16 cellular contexts compared by ENCODE assay signal in the genomic region with DNA sequence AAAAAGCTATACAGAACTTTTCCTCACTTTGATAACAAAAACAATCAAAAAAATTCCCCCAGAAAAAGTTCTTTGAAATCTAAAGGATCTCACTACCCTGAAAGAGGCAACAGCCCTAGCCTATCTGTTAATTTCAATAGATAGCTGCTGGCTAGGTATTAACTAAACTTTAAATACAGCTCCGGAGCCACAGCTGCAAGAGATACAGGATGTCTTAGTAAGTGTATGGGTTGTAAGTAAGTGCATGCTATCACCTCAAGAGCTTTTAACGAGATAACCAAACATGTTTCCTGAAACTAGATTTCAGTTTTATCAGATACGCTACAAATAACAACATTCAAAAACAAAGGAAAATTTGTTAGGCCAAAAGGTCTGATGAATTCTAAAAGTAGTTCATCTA.
A peak's percentile ranks its signal among the peaks of the same experiment; 100 is the strongest.
DNase-seq lines count a peak whose midpoint lies in the region; ATAC-seq, FAIRE-seq and TF ChIP-seq lines count a peak whose summit lies in the region.
"Had no signal": no experiment of that assay in that cellular context is flagged by ENCODE, and none has a peak within 500 bp of the region (broad histone marks: within the 10 kb centered on the region; RNA-seq: fewer than 3 reads in every experiment).

No MANE protein-coding gene starts in this region.

- H3K27ac Mint-ChIP-seq in activated T-helper 17 cell treated with anti-CD3 and anti-CD28 coated beads, Interleukin-2, amount 50 U/mL, for 72 hours = peak overlapping the region; percentile 91
- peak overlapping the region; percentile 52 for H3K27ac Mint-ChIP-seq in stimulated activated effector memory CD8-positive, alpha-beta T cell treated with anti-CD3 and anti-CD28 coated beads, Interleukin-12 subunit alpha, Interleukin-12 subunit beta, amount 100 ng/mL, for 72 hours
- H3K27ac Mint-ChIP-seq in mesothelial cell of epicardium = no peak overlapping the region

- no peak for ATAC-seq in activated T-cell treated with anti-CD3 and anti-CD28 coated beads, Interleukin-2, amount 50 U/mL, for 4 hours
- peak; percentile 37 for ATAC-seq in activated T-helper 17 cell treated with anti-CD3 and anti-CD28 coated beads, Interleukin-2, amount 50 U/mL, for 72 hours (replicated peaks)
- peak; percentile 47 for ATAC-seq in stimulated activated effector memory CD8-positive, alpha-beta T cell treated with anti-CD3 and anti-CD28 coated beads, Interleukin-12 subunit alpha, Interleukin-12 subunit beta, amount 100 ng/mL, for 72 hours
- ATAC-seq: sciatic nerve had no signal

- H3K27me3 Mint-ChIP-seq in activated T-cell treated with anti-CD3 and anti-CD28 coated beads, Interleukin-2, amount 50 U/mL, for 4 hours (ENCODE audit: low read depth) = no peaks in the 10 kb centered on the region
- H3K27me3 Mint-ChIP-seq in activated T-helper 17 cell treated with anti-CD3 and anti-CD28 coated beads, Interleukin-2, amount 50 U/mL, for 72 hours = no peaks in the 10 kb centered on the region
- H3K27me3 Mint-ChIP-seq in mesothelial cell of epicardium (ENCODE audit: low read depth) = no peaks in the 10 kb centered on the region

- FAIRE-seq in D721Med (lab: Jason Lieb, UNC) = no peak

- TF ChIP-seq CTCF in mesothelial cell of epicardium (IDR thresholded peaks at IDR 0.05; ENCODE audit: unreplicated experiment) (no peak), D721Med (IDR thresholded peaks at IDR 0.05; ENCODE audit: insufficient read depth, missing control alignments) (no peak)

- H3K4me3 Mint-ChIP-seq in activated T-cell treated with anti-CD3 and anti-CD28 coated beads, Interleukin-2, amount 50 U/mL, for 4 hours = peak overlapping the region; percentile 75
- H3K4me3 Mint-ChIP-seq in activated T-helper 17 cell treated with anti-CD3 and anti-CD28 coated beads, Interleukin-2, amount 50 U/mL, for 72 hours = peak overlapping the region; percentile 79
- H3K4me3 Mint-ChIP-seq in stimulated activated effector memory CD8-positive, alpha-beta T cell treated with anti-CD3 and anti-CD28 coated beads, Interleukin-12 subunit alpha, Interleukin-12 subunit beta, amount 100 ng/mL, for 72 hours = peak overlapping the region; percentile 27
- no peak overlapping the region for H3K4me3 Mint-ChIP-seq in mesothelial cell of epicardium

- no peaks in the 10 kb centered on the region for H3K9me3 Mint-ChIP-seq in activated T-cell treated with anti-CD3 and anti-CD28 coated beads, Interleukin-2, amount 50 U/mL, for 4 hours
- H3K9me3 Mint-ChIP-seq in activated T-helper 17 cell treated with anti-CD3 and anti-CD28 coated beads, Interleukin-2, amount 50 U/mL, for 72 hours = no peaks in the 10 kb centered on the region
- H3K9me3 Mint-ChIP-seq in stimulated activated effector memory CD8-positive, alpha-beta T cell treated with anti-CD3 and anti-CD28 coated beads, Interleukin-12 subunit alpha, Interleukin-12 subunit beta, amount 100 ng/mL, for 72 hours = no peaks in the 10 kb centered on the region
- no peaks in the 10 kb centered on the region for H3K9me3 Mint-ChIP-seq in mesothelial cell of epicardium

- peaks cover 11% of the 10 kb centered on the region for H3K36me3 Mint-ChIP-seq in activated T-cell treated with anti-CD3 and anti-CD28 coated beads, Interleukin-2, amount 50 U/mL, for 4 hours (ENCODE audit: insufficient read depth)
- peaks cover 11% of the 10 kb centered on the region for H3K36me3 Mint-ChIP-seq in activated T-helper 17 cell treated with anti-CD3 and anti-CD28 coated beads, Interleukin-2, amount 50 U/mL, for 72 hours (ENCODE audit: low read depth)
- H3K36me3 Mint-ChIP-seq in stimulated activated effector memory CD8-positive, alpha-beta T cell treated with anti-CD3 and anti-CD28 coated beads, Interleukin-12 subunit alpha, Interleukin-12 subunit beta, amount 100 ng/mL, for 72 hours = peaks cover 5% of the 10 kb centered on the region
- H3K36me3 Mint-ChIP-seq in mesothelial cell of epicardium = peaks cover 5% of the 10 kb centered on the region

- DNase-seq in activated T-cell treated with anti-CD3 and anti-CD28 coated beads, Interleukin-2, amount 50 U/mL, for 4 hours = no peak
- DNase-seq in activated T-cell treated with anti-CD3 and anti-CD28 coated beads for 4 hours (no peak), NCI-H69 (lab: John Stamatoyannopoulos, UW) (peak; percentile 58), mesothelial cell of epicardium (ENCODE audit: low spot score in 2 of 2, unreplicated experiment in 2 of 2) (no peak), D721Med (ENCODE audit: insufficient read length, low spot score) (no peak), NCI-H1930 (lab: John Stamatoyannopoulos, UW) (no peak)
- no peak for DNase-seq in stimulated activated effector memory CD8-positive, alpha-beta T cell treated with anti-CD3 and anti-CD28 coated beads, Interleukin-12 subunit alpha, Interleukin-12 subunit beta, amount 100 ng/mL, for 72 hours (ENCODE audit: low spot score in 2 of 2)
- DNase-seq: activated CD4-positive, alpha-beta T cell treated with anti-CD3 and anti-CD28 coated beads, Interleukin-2, amount 50 U/mL, for 4 hours; EL; left ventricle myocardium inferior; MG63; NCI-H187; NCI-H510A treated with DMSO at 0.1 percent for 48 hours; T-helper 9 cell had no signal

- peaks cover 42% of the 10 kb centered on the region for H3K4me1 Mint-ChIP-seq in activated T-cell treated with anti-CD3 and anti-CD28 coated beads, Interleukin-2, amount 50 U/mL, for 4 hours (ENCODE audit: low read depth)
- peaks cover 31% of the 10 kb centered on the region for H3K4me1 Mint-ChIP-seq in activated T-helper 17 cell treated with anti-CD3 and anti-CD28 coated beads, Interleukin-2, amount 50 U/mL, for 72 hours
- peaks cover 23% of the 10 kb centered on the region for H3K4me1 Mint-ChIP-seq in stimulated activated effector memory CD8-positive, alpha-beta T cell treated with anti-CD3 and anti-CD28 coated beads, Interleukin-12 subunit alpha, Interleukin-12 subunit beta, amount 100 ng/mL, for 72 hours
- H3K4me1 Mint-ChIP-seq in mesothelial cell of epicardium = peaks cover 22% of the 10 kb centered on the region

Comparison
In these comparisons a context has a peak if more than half of its experiments do, and no peak if none do; other contexts are left out.
1. ATAC-seq: peak in activated T-helper 17 cell treated with anti-CD3 and anti-CD28 coated beads, Interleukin-2, amount 50 U/mL, for 72 hours (single experiment) and stimulated activated effector memory CD8-positive, alpha-beta T cell treated with anti-CD3 and anti-CD28 coated beads, Interleukin-12 subunit alpha, Interleukin-12 subunit beta, amount 100 ng/mL, for 72 hours (single experiment); none in activated T-cell treated with anti-CD3 and anti-CD28 coated beads, Interleukin-2, amount 50 U/mL, for 4 hours (0 of 2).